Comparison of ENCODE assay signal across 8 cellular contexts in the genomic region with DNA sequence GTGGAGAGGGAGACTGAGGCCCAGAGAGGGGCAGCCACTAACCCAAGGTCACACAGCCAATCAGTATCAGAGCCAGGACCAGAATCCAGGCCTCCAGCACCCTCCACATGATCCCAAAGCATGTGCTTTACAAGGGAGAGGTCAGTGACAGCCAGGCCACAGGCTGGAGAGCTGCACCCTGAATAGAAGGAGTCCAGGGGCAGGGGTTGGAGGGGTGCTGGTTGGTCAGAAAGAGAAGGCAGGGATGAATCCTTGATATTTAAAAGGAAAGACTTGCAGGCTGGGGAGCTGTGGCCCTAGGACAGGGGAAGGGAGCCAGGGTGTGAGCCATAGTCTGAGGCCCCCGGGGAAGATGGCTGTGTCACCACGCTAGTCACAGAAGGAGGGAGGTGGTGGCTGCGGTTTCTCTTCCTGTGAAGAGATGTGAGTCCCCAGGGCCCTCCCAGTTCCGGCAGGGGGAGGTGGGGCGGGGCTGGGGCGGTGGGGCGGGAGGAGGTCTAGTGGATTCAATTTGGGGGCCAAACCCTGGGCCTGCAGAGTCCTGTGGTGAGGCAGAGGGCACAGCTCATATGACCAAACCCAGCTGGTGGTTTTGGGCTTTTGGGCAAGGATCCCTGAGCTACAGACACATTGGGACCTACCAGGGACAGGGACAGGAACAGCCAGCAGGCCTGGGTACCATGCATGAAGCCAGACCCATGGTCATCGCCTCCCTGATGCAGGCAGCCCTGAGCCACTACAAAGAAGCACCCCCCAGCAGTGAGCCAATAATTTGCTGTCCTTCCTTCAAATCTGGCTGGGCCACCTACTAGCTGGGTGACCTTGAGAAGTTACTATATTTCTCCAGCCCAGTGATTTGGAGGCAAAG. TPM values are rescaled to one million over a fixed set of nuclear protein-coding genes. Genes with fewer than 3 reads are reported as not detected.
A peak's percentile ranks its signal among the peaks of the same experiment; 100 is the strongest.
DNase-seq lines count a peak whose midpoint lies in the region; ATAC-seq and TF ChIP-seq lines count a peak whose summit lies in the region.

No MANE protein-coding gene starts in this region.

- no peak for TF ChIP-seq CTCF in RWPE2 (IDR thresholded peaks at IDR 0.05; ENCODE audit: poor library complexity, severe bottlenecking)

- ATAC-seq in HG02678 (IDR thresholded peaks at IDR 0.05; ENCODE audit: unreplicated experiment), result peak; percentile 51
- ATAC-seq in RWPE2 (ENCODE audit: low read depth), result peak; percentile 22; the same call in 2 of the 3 replicates

- no peaks in the 10 kb centered on the region for H3K9me3 Mint-ChIP-seq in activated T-helper 2 cell treated with anti-CD3 and anti-CD28 coated beads, Interferon-gamma antibody, Interleukin-2, Interleukin-4, amounts not matched to agents 10 μg/mL and 5 μg/mL and 100 μg/mL, durations not matched to agents 14 hours and 24 hours and 36 hours

- H3K27ac Mint-ChIP-seq in activated T-helper 2 cell treated with anti-CD3 and anti-CD28 coated beads, Interferon-gamma antibody, Interleukin-2, Interleukin-4, amounts not matched to agents 10 μg/mL and 5 μg/mL and 100 μg/mL, durations not matched to agents 14 hours and 24 hours and 36 hours, result peak overlapping the region; percentile 95

- H3K36me3 ChIP-seq in RWPE2 (ENCODE audit: low read depth), result peaks cover 39% of the 10 kb centered on the region

- H3K9me3 ChIP-seq in RWPE2 (ENCODE audit: severe bottlenecking), result no peaks in the 10 kb centered on the region

- peak overlapping the region; percentile 74 for H3K27ac ChIP-seq in RWPE2 (ENCODE audit: poor library complexity, severe bottlenecking)

- H3K27me3 Mint-ChIP-seq in activated T-helper 2 cell treated with anti-CD3 and anti-CD28 coated beads, Interferon-gamma antibody, Interleukin-2, Interleukin-4, amounts not matched to agents 10 μg/mL and 5 μg/mL and 100 μg/mL, durations not matched to agents 14 hours and 24 hours and 36 hours (ENCODE audit: low read depth), result no peaks in the 10 kb centered on the region

- H3K4me3 Mint-ChIP-seq in activated T-helper 2 cell treated with anti-CD3 and anti-CD28 coated beads, Interferon-gamma antibody, Interleukin-2, Interleukin-4, amounts not matched to agents 10 μg/mL and 5 μg/mL and 100 μg/mL, durations not matched to agents 14 hours and 24 hours and 36 hours (ENCODE audit: low read depth), result peak overlapping the region; percentile 74

- peak; percentile 13 for DNase-seq in Caki2 (ENCODE audit: low read depth)
- DNase-seq in RWPE2 (ENCODE audit: low spot score), result peak; percentile 38
- peak; percentile 85 for DNase-seq in activated T-helper 2 cell treated with anti-CD3 and anti-CD28 coated beads, Interferon-gamma antibody, Interleukin-2, Interleukin-4, amounts not matched to agents 10 μg/mL and 5 μg/mL and 100 μg/mL, durations not matched to agents 14 hours and 24 hours and 36 hours (ENCODE audit: low spot score)
- DNase-seq in kidney tubule cell (ENCODE audit: low spot score), result peak; percentile 43
- DNase-seq in stimulated activated CD8-positive, alpha-beta memory T cell treated with anti-CD3 and anti-CD28 coated beads, Interleukin-7, amount 100 ng/mL, for 1 hour (ENCODE audit: low read depth in 2 of 2), result peak; percentile 76 to 77
- no peak for DNase-seq in NCI-H82 (lab: John Stamatoyannopoulos, UW)
- DNase-seq in NCI-H2227 (lab: John Stamatoyannopoulos, UW; ENCODE audit: unreplicated experiment), result no peak

- H3K36me3 Mint-ChIP-seq in activated T-helper 2 cell treated with anti-CD3 and anti-CD28 coated beads, Interferon-gamma antibody, Interleukin-2, Interleukin-4, amounts not matched to agents 10 μg/mL and 5 μg/mL and 100 μg/mL, durations not matched to agents 14 hours and 24 hours and 36 hours (ENCODE audit: low read depth), result peaks cover 87% of the 10 kb centered on the region

- in situ Hi-C loops in Caki2 (cut with HindIII; ENCODE audit: low pct_unique_long_range_greater_than_20kb, low sequenced_read_pairs), result no loop called here

- peaks cover 20% of the 10 kb centered on the region for H3K4me1 ChIP-seq in RWPE2 (ENCODE audit: insufficient read depth, poor library complexity, severe bottlenecking)

- H3K4me1 Mint-ChIP-seq in activated T-helper 2 cell treated with anti-CD3 and anti-CD28 coated beads, Interferon-gamma antibody, Interleukin-2, Interleukin-4, amounts not matched to agents 10 μg/mL and 5 μg/mL and 100 μg/mL, durations not matched to agents 14 hours and 24 hours and 36 hours (ENCODE audit: low read depth), result peaks cover 81% of the 10 kb centered on the region

- H3K4me3 ChIP-seq in RWPE2 (ENCODE audit: severe bottlenecking), result no peak overlapping the region

- intact Hi-C loops in activated T-helper 2 cell treated with anti-CD3 and anti-CD28 coated beads, Interferon-gamma antibody, Interleukin-2, Interleukin-4, amounts not matched to agents 10 μg/mL and 5 μg/mL and 100 μg/mL, durations not matched to agents 14 hours and 24 hours and 36 hours (cut with micrococcal nuclease), result loop anchor here (1.0 to 10.0 kb wide), 7 partner anchors 8 to 375 kb away; a partner anchor contains a TSS

- no peaks in the 10 kb centered on the region for H3K27me3 ChIP-seq in RWPE2 (ENCODE audit: insufficient read depth, poor library complexity, severe bottlenecking)

RNA-seq across cellular contexts. Expression of a gene that starts 14.0 kb away (rescaled TPM):
- total RNA-seq in Caki2 (2014; rRNA removed; shearing (Covaris generic); ENCODE audit: low replicate concordance), result 16.2 and 20.6 TPM in 2 replicates
- 499 and 506 TPM in 2 replicates for total RNA-seq in activated T-helper 2 cell treated with anti-CD3 and anti-CD28 coated beads, Interferon-gamma antibody, Interleukin-2, Interleukin-4, amounts not matched to agents 10 μg/mL and 5 μg/mL and 100 μg/mL, durations not matched to agents 14 hours and 24 hours and 36 hours

RNA-seq across cellular contexts. Expression of a gene that starts 17.8 kb away (rescaled TPM):
- not detected in 2 replicates for total RNA-seq in Caki2 (2014; rRNA removed; shearing (Covaris generic); ENCODE audit: low replicate concordance)
- 0.64 and 0.75 TPM in 2 replicates for total RNA-seq in activated T-helper 2 cell treated with anti-CD3 and anti-CD28 coated beads, Interferon-gamma antibody, Interleukin-2, Interleukin-4, amounts not matched to agents 10 μg/mL and 5 μg/mL and 100 μg/mL, durations not matched to agents 14 hours and 24 hours and 36 hours

RNA-seq across cellular contexts. Expression of a gene that starts 42.0 kb away (rescaled TPM):
- total RNA-seq in Caki2 (2014; rRNA removed; shearing (Covaris generic); ENCODE audit: low replicate concordance), result 14.1 and 14.9 TPM in 2 replicates
- total RNA-seq in activated T-helper 2 cell treated with anti-CD3 and anti-CD28 coated beads, Interferon-gamma antibody, Interleukin-2, Interleukin-4, amounts not matched to agents 10 μg/mL and 5 μg/mL and 100 μg/mL, durations not matched to agents 14 hours and 24 hours and 36 hours, result 7.5 and 7.7 TPM in 2 replicates

RNA-seq across cellular contexts. Expression of a gene that starts 52.3 kb away (rescaled TPM):
- 0.98 and 1.3 TPM in 2 replicates for total RNA-seq in Caki2 (2014; rRNA removed; shearing (Covaris generic); ENCODE audit: low replicate concordance)
- total RNA-seq in activated T-helper 2 cell treated with anti-CD3 and anti-CD28 coated beads, Interferon-gamma antibody, Interleukin-2, Interleukin-4, amounts not matched to agents 10 μg/mL and 5 μg/mL and 100 μg/mL, durations not matched to agents 14 hours and 24 hours and 36 hours, result 45.9 and 49.8 TPM in 2 replicates

Comparison
In these comparisons a context has a peak if more than half of its experiments do, and no peak if none do; other contexts are left out.
1. DNase-seq: peak in Caki2 (single experiment), RWPE2 (single experiment), activated T-helper 2 cell treated with anti-CD3 and anti-CD28 coated beads, Interferon-gamma antibody, Interleukin-2, Interleukin-4, amounts not matched to agents 10 μg/mL and 5 μg/mL and 100 μg/mL, durations not matched to agents 14 hours and 24 hours and 36 hours (single experiment), kidney tubule cell (single experiment) and stimulated activated CD8-positive, alpha-beta memory T cell treated with anti-CD3 and anti-CD28 coated beads, Interleukin-7, amount 100 ng/mL, for 1 hour (2 of 2); none in NCI-H82 (single experiment) and NCI-H2227 (single experiment).
2. RNA of a gene that starts 14.0 kb away (total RNA-seq): 499 to 506 TPM in activated T-helper 2 cell treated with anti-CD3 and anti-CD28 coated beads, Interferon-gamma antibody, Interleukin-2, Interleukin-4, amounts not matched to agents 10 μg/mL and 5 μg/mL and 100 μg/mL, durations not matched to agents 14 hours and 24 hours and 36 hours; 16.2 to 20.6 TPM in Caki2; every median in the first group is over 10 times any median in the second.